Comparison of ENCODE assay signal across 18 cellular contexts in the genomic region with DNA sequence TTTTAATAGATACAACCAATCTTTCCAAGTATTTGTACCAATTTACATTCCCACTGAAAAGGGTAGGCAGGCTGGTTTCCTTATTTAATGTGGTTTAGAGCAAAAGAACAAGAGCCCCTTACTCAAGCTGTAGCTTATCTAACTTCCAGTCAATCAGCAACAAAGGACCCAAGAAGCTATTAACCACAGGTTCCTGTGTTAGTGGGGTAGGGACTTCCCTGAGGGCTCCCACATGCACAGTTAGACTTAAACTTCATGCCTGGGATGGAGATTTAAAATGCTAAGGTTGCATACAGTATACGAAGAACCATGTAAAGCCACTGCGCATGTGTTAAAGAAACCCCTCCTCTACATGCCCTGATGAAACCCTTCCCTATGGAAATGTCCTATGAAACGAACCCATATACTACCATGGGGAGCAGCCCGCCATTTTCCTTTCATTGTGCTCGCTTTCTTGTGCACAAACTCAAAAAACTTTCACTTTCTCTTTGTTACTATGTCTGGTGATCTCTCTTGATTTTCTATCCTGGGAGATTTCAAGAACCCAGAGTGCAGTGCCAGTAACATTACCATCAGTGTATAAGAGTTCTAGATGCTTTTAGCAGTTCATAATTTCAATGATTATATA. TPM values are rescaled to one million over a fixed set of nuclear protein-coding genes. Genes with fewer than 3 reads are reported as not detected.
DNase-seq lines count a peak whose midpoint lies in the region; ATAC-seq and TF ChIP-seq lines count a peak whose summit lies in the region.
"Had no signal": no experiment of that assay in that cellular context is flagged by ENCODE, and none has a peak within 500 bp of the region (broad histone marks: within the 10 kb centered on the region; RNA-seq: fewer than 3 reads in every experiment).

No MANE protein-coding gene starts in this region.

- CTCF ChIA-PET in activated CD4-positive, alpha-beta memory T cell treated with anti-CD3 and anti-CD28 coated beads for 36 hours (lab: Charles Lee) = no interaction called here

- peaks cover 12% of the 10 kb centered on the region for H3K4me1 Mint-ChIP-seq in activated CD4-positive, alpha-beta memory T cell treated with anti-CD3 and anti-CD28 coated beads for 36 hours (ENCODE audit: low read depth)

- no peaks in the 10 kb centered on the region for H3K27me3 Mint-ChIP-seq in activated CD4-positive, alpha-beta memory T cell treated with anti-CD3 and anti-CD28 coated beads for 36 hours

- H3K4me1 ChIP-seq in BLaER1 (peaks cover 6% of the 10 kb centered on the region; the same call in 1 of the 2 replicates), upper lobe of right lung (no peaks in the 10 kb centered on the region)
- H3K4me1 ChIP-seq: esophagus squamous epithelium had no signal

- H4K20me1 ChIP-seq in BLaER1 = no peaks in the 10 kb centered on the region

- intact Hi-C loops in activated CD4-positive, alpha-beta memory T cell treated with anti-CD3 and anti-CD28 coated beads for 36 hours (cut with micrococcal nuclease) = no loop called here
- intact Hi-C loops in upper lobe of right lung (cut with DNase I) = no loop called here

- no peak overlapping the region for H3K9ac ChIP-seq in BLaER1

- no peaks in the 10 kb centered on the region for H3K36me3 Mint-ChIP-seq in activated CD4-positive, alpha-beta memory T cell treated with anti-CD3 and anti-CD28 coated beads for 36 hours

- ATAC-seq in HG03432 (IDR thresholded peaks at IDR 0.05; ENCODE audit: unreplicated experiment) (peak; percentile 48), upper lobe of right lung (no peak)

- DNase-seq in GM12865 (ENCODE audit: low read depth) = peak; percentile 3
- peak; percentile 9 for DNase-seq in activated CD4-positive, alpha-beta memory T cell treated with anti-CD3 and anti-CD28 coated beads for 36 hours
- DNase-seq in germinal center (ENCODE audit: low spot score) = no peak
- DNase-seq in stimulated activated CD4-positive, alpha-beta T cell treated with anti-CD3 and anti-CD28 coated beads, Interleukin-15, amount 100 ng/mL, for 24 hours = no peak
- DNase-seq in upper lobe of right lung = no peak
- DNase-seq: activated CD4-positive, alpha-beta T cell treated with anti-CD3 and anti-CD28 coated beads for 48 hours; activated T-cell treated with anti-CD3 and anti-CD28 coated beads for 4 hours; AML-193; DMS 273 treated with DMSO at 0.1 percent for 48 hours; esophagus squamous epithelium; head of caudate nucleus; NCI-H2081 treated with DMSO at 0.1 percent for 48 hours; NCI-H510A treated with DMSO at 0.1 percent for 48 hours; stimulated activated CD4-positive, alpha-beta T cell treated with anti-CD3 and anti-CD28 coated beads, Interleukin-2, amount 100 ng/mL, for 48 hours had no signal

- POLR2A ChIA-PET in activated CD4-positive, alpha-beta memory T cell treated with anti-CD3 and anti-CD28 coated beads for 36 hours (lab: Charles Lee) = no interaction called here

- H3K4me2 ChIP-seq in BLaER1 = peak overlapping the region; percentile 26; the same call in 1 of the 2 replicates

- H3K9me3 Mint-ChIP-seq in activated CD4-positive, alpha-beta memory T cell treated with anti-CD3 and anti-CD28 coated beads for 36 hours = peaks cover 6% of the 10 kb centered on the region

- H3K27me3 ChIP-seq in BLaER1 = no peaks in the 10 kb centered on the region
- no peaks in the 10 kb centered on the region for H3K27me3 ChIP-seq in upper lobe of right lung
- H3K27me3 ChIP-seq: esophagus squamous epithelium had no signal

- H3K4me3 Mint-ChIP-seq in activated CD4-positive, alpha-beta memory T cell treated with anti-CD3 and anti-CD28 coated beads for 36 hours = peak overlapping the region; percentile 55

- H3K27ac ChIP-seq in BLaER1 (no peak overlapping the region), upper lobe of right lung (no peak overlapping the region)
- H3K27ac ChIP-seq: esophagus squamous epithelium, SK-N-MC had no signal

- TF ChIP-seq CTCF in GM12865 (IDR thresholded peaks at IDR 0.05; ENCODE audit: insufficient read depth, low read depth, low read length, missing control alignments) (no peak), upper lobe of right lung (IDR thresholded peaks at IDR 0.05) (no peak)

- peak overlapping the region; percentile 46 for H3K27ac Mint-ChIP-seq in activated CD4-positive, alpha-beta memory T cell treated with anti-CD3 and anti-CD28 coated beads for 36 hours

- H3K9me3 ChIP-seq in BLaER1 (peaks cover 3% of the 10 kb centered on the region; the same call in 1 of the 2 replicates), upper lobe of right lung (no peaks in the 10 kb centered on the region)
- H3K9me3 ChIP-seq: esophagus squamous epithelium had no signal

- H3K4me3 ChIP-seq in BLaER1 = no peak overlapping the region
- no peak overlapping the region for H3K4me3 ChIP-seq in GM12865 (ENCODE audit: low read depth, low read length)
- no peak overlapping the region for H3K4me3 ChIP-seq in upper lobe of right lung
- H3K4me3 ChIP-seq: esophagus squamous epithelium, SK-N-MC had no signal

- H3K36me3 ChIP-seq in BLaER1 (no peaks in the 10 kb centered on the region), upper lobe of right lung (no peaks in the 10 kb centered on the region)
- H3K36me3 ChIP-seq: esophagus squamous epithelium had no signal

RNA-seq across cellular contexts. Expression of a gene that starts 23.3 kb away (rescaled TPM):
- total RNA-seq in activated CD4-positive, alpha-beta memory T cell treated with anti-CD3 and anti-CD28 coated beads for 36 hours = not detected
- total RNA-seq in upper lobe of right lung = 23.1 TPM
- total RNA-seq: lung microvascular endothelial cell had no signal

Comparison
In these comparisons a context has a peak if more than half of its experiments do, and no peak if none do; other contexts are left out.
1. DNase-seq: peak in GM12865 (single experiment) and activated CD4-positive, alpha-beta memory T cell treated with anti-CD3 and anti-CD28 coated beads for 36 hours (single experiment); none in germinal center (single experiment), stimulated activated CD4-positive, alpha-beta T cell treated with anti-CD3 and anti-CD28 coated beads, Interleukin-15, amount 100 ng/mL, for 24 hours (single experiment) and upper lobe of right lung (single experiment).
2. RNA of a gene that starts 23.3 kb away (total RNA-seq): 23.1 TPM in upper lobe of right lung (single experiment); not detected in activated CD4-positive, alpha-beta memory T cell treated with anti-CD3 and anti-CD28 coated beads for 36 hours; every median in the first group is over 10 times any median in the second.